ENCODE assay signal across 25 cellular contexts in genomic region chr1:92136316-92136715, GRCh38.
"Had no signal": no experiment of that assay in that cellular context is flagged by ENCODE, and none has a peak within 500 bp of the region (broad histone marks: within the 10 kb centered on the region; RNA-seq: fewer than 3 reads in every experiment).

No MANE protein-coding gene starts in this region.

- H3K4me2 ChIP-seq: KMS-11 had no signal

- DNase-seq: activated CD4-positive, alpha-beta memory T cell treated with anti-CD3 and anti-CD28 coated beads, Interleukin-2, amount 10 ng/mL, durations not matched to agents 7 days and 5 days; activated CD4-positive, alpha-beta T cell treated with anti-CD3 and anti-CD28 coated beads for 36 hours; activated CD4-positive, alpha-beta T cell treated with anti-CD3 and anti-CD28 coated beads, Interleukin-2, amount 50 U/mL, for 1 hour; activated gamma-delta T cell; activated naive CD4-positive, alpha-beta T cell treated with anti-CD3 and anti-CD28 coated beads for 36 hours; activated T-cell treated with anti-CD3 and anti-CD28 coated beads for 4 hours; activated T-cell treated with anti-CD3 and anti-CD28 coated beads, Interleukin-2, amount 50 U/mL, for 48 hours; caudate nucleus; NCI-H1092 treated with DMSO at 0.1 percent for 48 hours; NCI-H1417 treated with DMSO at 0.1 percent for 48 hours; NCI-H1694; NCI-H2029; NCI-H2107; NCI-H2171 treated with DMSO at 0.1 percent for 48 hours; NCI-H345; NCI-H510A; NCI-H526 treated with DMSO at 0.1 percent for 48 hours; NCI-H82; SIG-M5; T-helper 17 cell; T1000 had no signal

- H3K4me3 Mint-ChIP-seq: activated CD4-positive, alpha-beta memory T cell treated with anti-CD3 and anti-CD28 coated beads, Interleukin-2, amount 10 ng/mL, durations not matched to agents 7 days and 5 days; activated CD4-positive, alpha-beta T cell treated with anti-CD3 and anti-CD28 coated beads for 36 hours; activated naive CD4-positive, alpha-beta T cell treated with anti-CD3 and anti-CD28 coated beads for 36 hours; activated naive CD8-positive, alpha-beta T cell; activated T-helper 17 cell treated with anti-CD3 and anti-CD28 coated beads, Interleukin-2, amount 50 U/mL, for 72 hours; T-helper 17 cell had no signal

- ATAC-seq: activated CD4-positive, alpha-beta T cell treated with anti-CD3 and anti-CD28 coated beads for 36 hours; activated T-helper 17 cell treated with anti-CD3 and anti-CD28 coated beads, Interleukin-2, amount 50 U/mL, for 72 hours; T-helper 17 cell had no signal

- H3K9ac ChIP-seq: KMS-11 had no signal

- H3K4me1 Mint-ChIP-seq: activated CD4-positive, alpha-beta memory T cell treated with anti-CD3 and anti-CD28 coated beads, Interleukin-2, amount 10 ng/mL, durations not matched to agents 7 days and 5 days; activated CD4-positive, alpha-beta T cell treated with anti-CD3 and anti-CD28 coated beads for 36 hours; activated T-helper 17 cell treated with anti-CD3 and anti-CD28 coated beads, Interleukin-2, amount 50 U/mL, for 72 hours had no signal

- H3K9me3 Mint-ChIP-seq: activated CD4-positive, alpha-beta memory T cell treated with anti-CD3 and anti-CD28 coated beads, Interleukin-2, amount 10 ng/mL, durations not matched to agents 7 days and 5 days; activated naive CD4-positive, alpha-beta T cell treated with anti-CD3 and anti-CD28 coated beads for 36 hours; activated T-helper 17 cell treated with anti-CD3 and anti-CD28 coated beads, Interleukin-2, amount 50 U/mL, for 72 hours had no signal

- H3K27me3 Mint-ChIP-seq: activated CD4-positive, alpha-beta memory T cell treated with anti-CD3 and anti-CD28 coated beads, Interleukin-2, amount 10 ng/mL, durations not matched to agents 7 days and 5 days; activated CD4-positive, alpha-beta T cell treated with anti-CD3 and anti-CD28 coated beads for 36 hours; activated naive CD8-positive, alpha-beta T cell; activated T-helper 17 cell treated with anti-CD3 and anti-CD28 coated beads, Interleukin-2, amount 50 U/mL, for 72 hours; T-helper 17 cell had no signal

- H3K27ac Mint-ChIP-seq: activated CD4-positive, alpha-beta memory T cell treated with anti-CD3 and anti-CD28 coated beads, Interleukin-2, amount 10 ng/mL, durations not matched to agents 7 days and 5 days; activated CD4-positive, alpha-beta T cell treated with anti-CD3 and anti-CD28 coated beads for 36 hours; activated naive CD4-positive, alpha-beta T cell treated with anti-CD3 and anti-CD28 coated beads for 36 hours; activated naive CD8-positive, alpha-beta T cell; activated T-helper 17 cell treated with anti-CD3 and anti-CD28 coated beads, Interleukin-2, amount 50 U/mL, for 72 hours; T-helper 17 cell had no signal

- H3K27ac ChIP-seq: KMS-11, VCaP had no signal
